Comparison of ENCODE assay signal across 1 cellular context in genomic region chr12:28761897-28762296, GRCh38.
A peak's percentile ranks its signal among the peaks of the same experiment; 100 is the strongest.
DNase-seq lines count a peak whose midpoint lies in the region; ATAC-seq, FAIRE-seq and TF ChIP-seq lines count a peak whose summit lies in the region.
"Not testable (repeated sequence)": the region's sequence is repeated elsewhere in the genome, so short reads cannot be mapped to it uniquely, and the experiment has no call there.

No MANE protein-coding gene starts in this region.

- TF ChIP-seq POLR2A in K562 (conservative IDR thresholded peaks at IDR 0.05), result not testable (repeated sequence)

- in situ Hi-C loops in K562 (cut with MboI), result not testable (repeated sequence)

- H3K36me3 ChIP-seq in K562 (ENCODE audit: control insufficient read depth, insufficient read depth, low read length), result not testable (repeated sequence)

- not testable (repeated sequence) for H4K20me1 ChIP-seq in K562 (replicated peaks; ENCODE audit: control insufficient read depth, insufficient read depth, low read length)

- not testable (repeated sequence) for H3K4me1 ChIP-seq in K562 (replicated peaks in 1 of 2; ENCODE audit: control insufficient read depth in 2 of 2, insufficient read depth in 2 of 2, low read length in 2 of 2)

- H2AFZ ChIP-seq in K562 (ENCODE audit: low read depth, low read length), result not testable (repeated sequence)

- not testable (repeated sequence) for BruUV-seq in K562 (replicated peaks; lab: Mats Ljungman, UMichigan)

- FAIRE-seq in K562 (lab: Jason Lieb, UNC), result not testable (repeated sequence)

- H3K4me3 ChIP-seq in K562, result not testable (repeated sequence)

- H3K79me2 ChIP-seq in K562 (ENCODE audit: control insufficient read depth, insufficient read depth, low read length), result not testable (repeated sequence)

- H3K27ac ChIP-seq in K562 (ENCODE audit: extremely low read depth, low read depth, low read length), result not testable (repeated sequence)

- POLR2A ChIA-PET in K562 (lab: Yijun Ruan, JAX), result not testable (repeated sequence)

- not testable (repeated sequence) for H3K4me2 ChIP-seq in K562 (ENCODE audit: insufficient read depth, low read length)

- H3K9me1 ChIP-seq in K562 (ENCODE audit: control insufficient read depth, insufficient read depth, low read length), result not testable (repeated sequence)

- TF ChIP-seq CTCF in K562 (IDR thresholded peaks at IDR 0.05 in 2 of 3, conservative IDR thresholded peaks at IDR 0.05 in 1 of 3; ENCODE audit: insufficient read depth in 2 of 3, low read depth in 1 of 3, low read length in 3 of 3), result not testable (repeated sequence)

- H3K9ac ChIP-seq in K562 (ENCODE audit: insufficient read depth in 1 of 2, low read depth in 2 of 2, low read length in 2 of 2), result not testable (repeated sequence)

- H3K9me3 ChIP-seq in K562 (replicated peaks; ENCODE audit: control insufficient read depth, insufficient read depth, low read depth, low read length), result not testable (repeated sequence)

- 2% methylated on average over 5 of the region's 5 CpGs for WGBS in K562 (ENCODE audit: insufficient coverage, low coverage, missing lambda C conversion rate)

- not testable (repeated sequence) for TF ChIP-seq EP300 in K562 (IDR thresholded peaks at IDR 0.05; ENCODE audit: low read length)

- not testable (repeated sequence) for H3K27me3 ChIP-seq in K562 (ENCODE audit: control insufficient read depth in 2 of 2, insufficient read depth in 2 of 2, low read length in 2 of 2)

- not testable (repeated sequence) for DNase-seq in K562 (ENCODE audit: extremely low read depth in 1 of 4, low spot score in 3 of 4)

- CTCF ChIA-PET in K562 (lab: Yijun Ruan, JAX; ENCODE audit: low intra/inter-chr PET ratio), result not testable (repeated sequence)

- intact Hi-C loops in K562 (cut with micrococcal nuclease), result not testable (repeated sequence)

- not testable (repeated sequence) for ATAC-seq in K562

- TF ChIP-seq RAD21 in K562 (CRISPR knock-in tag; conservative IDR thresholded peaks at IDR 0.05 in 1 of 2, IDR thresholded peaks at IDR 0.05 in 1 of 2), result not testable (repeated sequence)

TF ChIP-seq in K562, 482 proteins besides CTCF, POLR2A, EP300 and RAD21:
- TF ChIP-seq ZNF507 (tag; conservative IDR thresholded peaks at IDR 0.05), result peak; percentile 83
- peak; percentile 71; the same call in 1 of the 2 replicates for TF ChIP-seq ZNF354B (CRISPR knock-in tag; IDR thresholded peaks at IDR 0.05)
